25 cellular contexts compared by ENCODE assay signal in the genomic region with DNA sequence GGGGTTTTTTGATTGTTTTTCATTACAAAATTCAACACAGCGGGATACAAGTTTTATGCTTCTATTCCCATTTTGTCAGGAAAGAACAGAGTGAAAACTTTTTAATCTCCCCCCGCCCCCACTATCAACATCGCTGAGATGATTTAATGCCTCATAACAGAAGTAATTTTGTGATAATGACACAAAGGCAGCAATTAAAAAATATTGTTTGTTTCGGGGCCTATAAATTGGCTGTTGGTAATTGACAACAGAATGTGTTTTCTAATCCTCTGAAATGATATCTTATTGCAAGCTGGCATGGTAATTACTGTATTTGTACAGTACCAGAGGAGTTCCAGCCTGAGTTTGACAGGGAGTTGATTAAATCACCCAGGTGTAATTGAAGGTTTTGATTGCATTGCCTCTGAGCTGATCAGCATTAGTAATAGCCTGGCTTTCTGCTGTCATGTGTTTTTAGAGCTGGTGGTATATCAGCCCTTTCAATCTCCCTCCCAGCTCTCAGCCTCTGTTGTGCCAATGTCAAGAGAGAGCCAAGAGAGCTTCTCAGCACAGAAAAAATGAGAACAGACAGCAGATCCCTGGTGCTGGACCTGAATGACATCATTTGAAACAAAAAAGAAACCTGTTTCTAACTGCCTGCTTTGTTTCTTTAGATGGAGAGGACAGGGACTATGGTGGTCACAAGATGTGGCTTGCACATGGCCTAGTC.
A peak's percentile ranks its signal among the peaks of the same experiment; 100 is the strongest.
DNase-seq lines count a peak whose midpoint lies in the region; ATAC-seq and TF ChIP-seq lines count a peak whose summit lies in the region.
"Had no signal": no experiment of that assay in that cellular context is flagged by ENCODE, and none has a peak within 500 bp of the region (broad histone marks: within the 10 kb centered on the region; RNA-seq: fewer than 3 reads in every experiment).

No MANE protein-coding gene starts in this region.

- DNase-seq in COR-L47 (lab: John Stamatoyannopoulos, UW) (peak; percentile 90), NCI-H1436 treated with DMSO at 0.1 percent for 48 hours (lab: John Stamatoyannopoulos, UW) (peak; percentile 3), NCI-H748 treated with DMSO at 0.1 percent for 48 hours (lab: John Stamatoyannopoulos, UW) (peak; percentile 58), esophagus muscularis mucosa (ENCODE audit: extremely low spot score) (peak; percentile 53), psoas muscle (no peak), NCI-H2107 treated with DMSO at 0.1 percent for 48 hours (lab: John Stamatoyannopoulos, UW; ENCODE audit: unreplicated experiment) (no peak)
- DNase-seq: activated CD4-positive, alpha-beta T cell treated with anti-CD3 and anti-CD28 coated beads for 1 hour; activated CD8-positive, alpha-beta T cell treated with anti-CD3 and anti-CD28 coated beads, Interleukin-2, amount 10 ng/mL, durations not matched to agents 7 days and 5 days; activated effector memory CD4-positive, alpha-beta T cell treated with Interleukin-2 at 50 U/mL for 16 hours; activated naive CD8-positive, alpha-beta T cell treated with anti-CD3 and anti-CD28 coated beads, Interleukin-2, amount 50 U/mL, for 24 hours; activated T-cell treated with anti-CD3 and anti-CD28 coated beads for 4 hours; body of pancreas; heart left ventricle; Kasumi-1; left lung; naive B cell; SHP77 treated with DMSO at 0.1 percent for 48 hours; stimulated activated CD4-positive, alpha-beta T cell treated with anti-CD3 and anti-CD28 coated beads, Interleukin-12 subunit alpha, Interleukin-12 subunit beta, amount 100 ng/mL, for 4 hours; stimulated activated CD4-positive, alpha-beta T cell treated with anti-CD3 and anti-CD28 coated beads, Interleukin-4, amount 100 ng/mL, for 24 hours; stimulated activated naive B cell treated with anti-CD40 and anti-IgM and Interleukin-4, amounts not matched to agents 10 μg/mL and 1 μg/mL and 100 μg/mL, for 72 hours; T-helper 1 cell had no signal

- ATAC-seq in psoas muscle, result no peak
- no peak for ATAC-seq in HG03432 (IDR thresholded peaks at IDR 0.05; ENCODE audit: unreplicated experiment)
- no peak for ATAC-seq in HG03439 (IDR thresholded peaks at IDR 0.05; ENCODE audit: unreplicated experiment)
- ATAC-seq: activated CD8-positive, alpha-beta T cell treated with anti-CD3 and anti-CD28 coated beads, Interleukin-2, amount 10 ng/mL, durations not matched to agents 7 days and 5 days; activated naive CD8-positive, alpha-beta T cell treated with anti-CD3 and anti-CD28 coated beads, Interleukin-2, amount 50 U/mL, for 24 hours; body of pancreas; GM12878; heart left ventricle; HepG2; left lung; stimulated activated naive B cell treated with anti-CD40 and anti-IgM and Interleukin-4, amounts not matched to agents 10 μg/mL and 1 μg/mL and 100 μg/mL, for 72 hours had no signal

- 94% methylated on average over 4 of the region's 4 CpGs for WGBS in esophagus muscularis mucosa
- WGBS in psoas muscle, 3 donors, result 47 to 60% (median 58%) methylated on average over 4 of the region's 4 CpGs

- TF ChIP-seq EP300 in esophagus muscularis mucosa (IDR thresholded peaks at IDR 0.05), result no peak

- H3K4me1 ChIP-seq in esophagus muscularis mucosa, result peaks cover 0 to 4% (median 0%) of the 10 kb centered on the region in 4 donors
- no peaks in the 10 kb centered on the region for H3K4me1 ChIP-seq in psoas muscle
- H3K4me1 ChIP-seq: body of pancreas, heart left ventricle, left lung had no signal

- H3K36me3 ChIP-seq in esophagus muscularis mucosa (no peaks in the 10 kb centered on the region), psoas muscle (ENCODE audit: insufficient read depth in 1 of 2, low read depth in 1 of 2) (no peaks in the 10 kb centered on the region)
- H3K36me3 ChIP-seq: heart left ventricle, left lung had no signal

- H3K4me3 ChIP-seq in esophagus muscularis mucosa, result no peak overlapping the region
- no peak overlapping the region for H3K4me3 ChIP-seq in psoas muscle
- H3K4me3 ChIP-seq: body of pancreas, GM12878, heart left ventricle, left lung had no signal

- TF ChIP-seq POLR2A in esophagus muscularis mucosa (IDR thresholded peaks at IDR 0.05; ENCODE audit: low read depth), result no peak

- H3K9me3 ChIP-seq in esophagus muscularis mucosa (no peaks in the 10 kb centered on the region), psoas muscle (no peaks in the 10 kb centered on the region)
- H3K9me3 ChIP-seq: body of pancreas, heart left ventricle, left lung had no signal

- no peak overlapping the region for H3K27ac ChIP-seq in esophagus muscularis mucosa (replicated peaks in 1 of 4)
- no peak overlapping the region for H3K27ac ChIP-seq in psoas muscle
- H3K27ac ChIP-seq: body of pancreas, heart left ventricle, left lung had no signal

- H3K27me3 ChIP-seq in esophagus muscularis mucosa, result no peaks in the 10 kb centered on the region
- H3K27me3 ChIP-seq in psoas muscle (ENCODE audit: insufficient read depth in 3 of 3, low read length in 2 of 3), result no peaks in the 10 kb centered on the region
- H3K27me3 ChIP-seq: body of pancreas, heart left ventricle, left lung had no signal

- TF ChIP-seq CTCF in esophagus muscularis mucosa (IDR thresholded peaks at IDR 0.05) (no peak), psoas muscle (IDR thresholded peaks at IDR 0.05) (no peak)

- intact Hi-C loops in esophagus muscularis mucosa (cut with DNase I) (no loop called here), psoas muscle (cut with DNase I) (no loop called here)

Comparison
In these comparisons a context has a peak if more than half of its experiments do, and no peak if none do; other contexts are left out.
1. DNase-seq: peak in COR-L47 (single experiment), NCI-H1436 treated with DMSO at 0.1 percent for 48 hours (single experiment), NCI-H748 treated with DMSO at 0.1 percent for 48 hours (single experiment) and esophagus muscularis mucosa (single experiment); none in psoas muscle (0 of 2) and NCI-H2107 treated with DMSO at 0.1 percent for 48 hours (single experiment).